21 cellular contexts compared by ENCODE assay signal in the genomic region with DNA sequence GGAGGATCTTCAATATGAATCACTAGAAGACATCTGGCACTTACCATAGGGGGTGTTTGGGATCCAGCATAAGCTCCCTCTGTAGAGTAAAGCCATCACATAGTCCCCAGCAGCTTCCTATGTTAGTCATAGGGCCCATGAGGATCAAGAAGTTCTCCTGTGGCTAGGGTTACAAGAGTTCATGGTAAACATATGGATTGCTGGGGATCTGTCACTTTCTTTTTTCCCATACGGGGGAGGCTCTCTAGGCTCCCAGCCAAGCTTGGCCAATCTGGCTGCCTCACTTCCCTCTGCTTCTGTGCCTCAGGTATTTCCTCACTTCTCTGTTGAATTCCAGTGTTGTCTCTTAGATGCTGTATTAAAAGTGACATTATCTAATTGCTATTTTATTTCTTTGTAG.
"Had no signal": no experiment of that assay in that cellular context is flagged by ENCODE, and none has a peak within 500 bp of the region (broad histone marks: within the 10 kb centered on the region; RNA-seq: fewer than 3 reads in every experiment).

No MANE protein-coding gene starts in this region.

- ATAC-seq: activated CD4-positive, CD25-positive, alpha-beta regulatory T cell treated with anti-CD3 and anti-CD28 coated beads, Interleukin-2, amount 50 U/mL, for 24 hours; body of pancreas; pancreas; psoas muscle had no signal

- H3K4me3 ChIP-seq: body of pancreas, hepatocyte, left ventricle myocardium inferior, pancreas, psoas muscle, right atrium auricular region, upper lobe of left lung had no signal

- H3K27ac ChIP-seq: body of pancreas, hepatocyte, left ventricle myocardium inferior, neutrophil, pancreas, psoas muscle, right atrium auricular region, upper lobe of left lung had no signal

- H3K36me3 ChIP-seq: left ventricle myocardium inferior, neutrophil, pancreas, right atrium auricular region, upper lobe of left lung had no signal

- DNase-seq: activated CD4-positive, alpha-beta memory T cell treated with anti-CD3 and anti-CD28 coated beads, Interleukin-2, amount 10 ng/mL, durations not matched to agents 7 days and 5 days; activated gamma-delta T cell; activated T-cell treated with anti-CD3 and anti-CD28 coated beads for 4 hours; anterior cingulate cortex; body of pancreas; dermis blood vessel endothelial cell; effector CD8-positive, alpha-beta T cell; foreskin melanocyte; glutamatergic neuron; kidney glomerular epithelial cell; left ventricle myocardium inferior; pancreas; psoas muscle; stimulated activated CD4-positive, alpha-beta T cell treated with anti-CD3 and anti-CD28 coated beads, Interleukin-4, amount 100 ng/mL, for 24 hours; stimulated activated naive CD8-positive, alpha-beta T cell treated with anti-CD3 and anti-CD28 coated beads, Interleukin-15, Interleukin-2, amounts not matched to agents 100 U/mL and 50 U/mL, for 24 hours; T1000 had no signal

- H3K9me3 ChIP-seq: body of pancreas, neutrophil, pancreas, upper lobe of left lung had no signal

- H3K27me3 ChIP-seq: body of pancreas, hepatocyte, neutrophil, pancreas, right atrium auricular region, upper lobe of left lung had no signal

- H3K4me1 ChIP-seq: body of pancreas, left ventricle myocardium inferior, pancreas, psoas muscle, right atrium auricular region, upper lobe of left lung had no signal
